In genomic region chr1:31443673-31444072, GRCh38 we compare ENCODE assay signal across 26 cellular contexts. TPM values are rescaled to one million over a fixed set of nuclear protein-coding genes. Genes with fewer than 3 reads are reported as not detected.
"Had no signal": no experiment of that assay in that cellular context is flagged by ENCODE, and none has a peak within 500 bp of the region (broad histone marks: within the 10 kb centered on the region; RNA-seq: fewer than 3 reads in every experiment).

No MANE protein-coding gene starts in this region.

- H3K36me3 ChIP-seq: left lung, lower lobe of right lung, pancreas, prostate gland, sigmoid colon, spleen, suprapubic skin, thoracic aorta, tibial artery, uterus had no signal

- H3K9me3 ChIP-seq: lower lobe of right lung, pancreas, prostate gland, suprapubic skin, thoracic aorta, tibial artery, uterus had no signal

- FAIRE-seq: islet of Langerhans, kidney, pancreas, small intestine had no signal

- H3K4me1 ChIP-seq: left lung, lower lobe of right lung, prostate gland, sigmoid colon, spleen, suprapubic skin, tibial artery, uterus had no signal

- H3K27ac ChIP-seq: left lung, lower lobe of right lung, prostate gland, sigmoid colon, spleen, suprapubic skin, thoracic aorta, tibial artery, uterus had no signal

- H3K4me3 ChIP-seq: left lung, lower lobe of right lung, pancreas, prostate gland, sigmoid colon, spleen, suprapubic skin, thoracic aorta, tibial artery, uterus had no signal

- H3K27me3 ChIP-seq: left lung, pancreas, sigmoid colon, spleen, uterus had no signal

- DNase-seq: hypothalamus; immature natural killer cell; kidney; left colon; left lung; lower lobe of right lung; mammary epithelial cell; mesenchymal stem cell; naive thymus-derived CD4-positive, alpha-beta T cell; pancreas; posterior cingulate gyrus; retina; right cardiac atrium; sigmoid colon; small intestine; spleen; stimulated activated CD4-positive, alpha-beta T cell treated with anti-CD3 and anti-CD28 coated beads, Interleukin-4, amount 100 ng/mL, for 24 hours; stimulated activated naive CD4-positive, alpha-beta T cell; tibial artery; uterus had no signal

- ATAC-seq: left colon; left lung; lower lobe of right lung; naive thymus-derived CD4-positive, alpha-beta T cell; natural killer cell treated with Interleukin-12 subunit alpha and Interleukin-12 subunit beta and Interleukin-15 and Interleukin-18, amount 100 ng/mL, for 72 hours; pancreas; right cardiac atrium; stimulated activated effector memory CD8-positive, alpha-beta T cell treated with anti-CD3 and anti-CD28 coated beads, Interleukin-12 subunit alpha, Interleukin-12 subunit beta, amount 100 ng/mL, for 72 hours had no signal

RNA-seq across cellular contexts. Expression of gene SERINC2, which starts 30.7 kb away (rescaled TPM):
- polyA plus RNA-seq: immature natural killer cell; naive thymus-derived CD4-positive, alpha-beta T cell had no signal
